In the genomic region with DNA sequence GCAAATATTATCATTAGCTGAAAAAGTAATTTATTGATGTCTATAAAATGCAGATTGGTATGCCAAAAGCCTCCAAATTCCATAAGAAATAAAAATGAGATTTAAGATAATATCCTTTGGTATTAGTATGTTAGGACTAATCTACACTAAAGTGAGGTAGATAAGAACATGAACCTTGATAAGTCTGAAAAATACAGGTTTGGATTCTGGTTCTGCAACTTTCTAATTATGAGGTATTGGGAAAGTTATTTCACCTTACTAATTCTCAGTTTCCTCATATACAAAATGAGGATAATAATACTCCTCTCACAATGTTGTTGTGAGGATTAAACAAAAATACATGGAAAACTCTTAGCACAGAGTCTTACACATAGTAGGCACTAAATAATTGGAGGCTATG, we compare ENCODE assay signal across 32 cellular contexts.
DNase-seq lines count a peak whose midpoint lies in the region; ATAC-seq, FAIRE-seq and TF ChIP-seq lines count a peak whose summit lies in the region.
"Had no signal": no experiment of that assay in that cellular context is flagged by ENCODE, and none has a peak within 500 bp of the region (broad histone marks: within the 10 kb centered on the region; RNA-seq: fewer than 3 reads in every experiment).

No MANE protein-coding gene starts in this region.

- no peak overlapping the region for H3K27ac ChIP-seq in body of pancreas
- peak overlapping the region in 3 of 5 donors; percentile 1 to 40 (median 38) for H3K27ac ChIP-seq in stomach
- H3K27ac ChIP-seq: 22Rv1; A549; BLaER1; BLaER1 treated with 17β-estradiol and CSF1 and Interleukin-3, amounts not matched to agents 10 nM and 100 nM; C4-2B had no signal

- intact Hi-C loops in body of pancreas (cut with DNase I): no loop called here
- intact Hi-C loops in stomach (cut with DNase I; ENCODE audit: low total_unique reads): no loop called here

- H3K4me3 ChIP-seq in body of pancreas (no peak overlapping the region), epithelial cell of esophagus (ENCODE audit: low read length) (no peak overlapping the region), stomach (no peak overlapping the region)
- H3K4me3 ChIP-seq: A549; BLaER1; BLaER1 treated with 17β-estradiol and CSF1 and Interleukin-3, amounts not matched to agents 10 nM and 100 nM had no signal

- DNase-seq in body of pancreas (no peak), epithelial cell of esophagus (ENCODE audit: low read depth) (peak; percentile 10), stomach (no peak), RCC 7860 (ENCODE audit: low spot score) (no peak), AG08396 (ENCODE audit: low spot score) (no peak), NCI-H1048 (lab: John Stamatoyannopoulos, UW) (no peak)
- DNase-seq: 8988T; ACHN; AML-193; BE2C; C1 segment of cervical spinal cord; Caco-2; Calu3; CD4-positive, alpha-beta memory T cell; CD4-positive, alpha-beta T cell; CD4-positive, CD25-positive, alpha-beta regulatory T cell; CD8-positive, alpha-beta memory T cell; CD8-positive, alpha-beta T cell; COR-L47; DMS 273 treated with DMSO at 0.1 percent for 48 hours; DMS153; DMS53; DMS79; DMS79 treated with DMSO at 0.1 percent for 48 hours; DND-41; EL had no signal

- H3K9me3 ChIP-seq in body of pancreas: no peaks in the 10 kb centered on the region
- no peaks in the 10 kb centered on the region for H3K9me3 ChIP-seq in stomach
- H3K9me3 ChIP-seq: A549; BE2C; BLaER1; BLaER1 treated with 17β-estradiol and CSF1 and Interleukin-3, amounts not matched to agents 10 nM and 100 nM; Caco-2 had no signal

- no peak for FAIRE-seq in RCC 7860 (lab: Jason Lieb, UNC)
- FAIRE-seq: A549, D721Med had no signal

- TF ChIP-seq CTCF in body of pancreas (IDR thresholded peaks at IDR 0.05) (no peak), epithelial cell of esophagus (IDR thresholded peaks at IDR 0.05; ENCODE audit: insufficient read depth, low read depth, low read length, missing control alignments) (no peak), stomach (IDR thresholded peaks at IDR 0.05) (no peak)

- ATAC-seq in body of pancreas: peak; percentile 40
- ATAC-seq: A549; CD8-positive, alpha-beta T cell had no signal

- H3K4me1 ChIP-seq in body of pancreas: no peaks in the 10 kb centered on the region
- peaks cover 0 to 16% (median 4%) of the 10 kb centered on the region in 4 donors for H3K4me1 ChIP-seq in stomach
- H3K4me1 ChIP-seq: A549, BE2C, BLaER1, Caco-2 had no signal

- no peaks in the 10 kb centered on the region for H3K36me3 ChIP-seq in body of pancreas (replicated peaks in 1 of 2; ENCODE audit: insufficient read depth in 1 of 2, low read depth in 2 of 2)
- no peaks in the 10 kb centered on the region for H3K36me3 ChIP-seq in stomach
- H3K36me3 ChIP-seq: BE2C; BLaER1; BLaER1 treated with 17β-estradiol and CSF1 and Interleukin-3, amounts not matched to agents 10 nM and 100 nM had no signal

- H3K27me3 ChIP-seq in body of pancreas: no peaks in the 10 kb centered on the region
- H3K27me3 ChIP-seq in stomach: no peaks in the 10 kb centered on the region
- H3K27me3 ChIP-seq: BE2C; BLaER1; BLaER1 treated with 17β-estradiol and CSF1 and Interleukin-3, amounts not matched to agents 10 nM and 100 nM had no signal

- TF ChIP-seq POLR2A in body of pancreas (IDR thresholded peaks at IDR 0.05) (no peak), stomach (IDR thresholded peaks at IDR 0.05) (no peak)

- TF ChIP-seq EP300 in stomach (IDR thresholded peaks at IDR 0.05): no peak

Comparison
In these comparisons a context has a peak if more than half of its experiments do, and no peak if none do; other contexts are left out.
1. H3K27ac ChIP-seq: peak in stomach (3 of 5); none in body of pancreas (0 of 4).